Comparison of ENCODE assay signal across 18 cellular contexts in the genomic region with DNA sequence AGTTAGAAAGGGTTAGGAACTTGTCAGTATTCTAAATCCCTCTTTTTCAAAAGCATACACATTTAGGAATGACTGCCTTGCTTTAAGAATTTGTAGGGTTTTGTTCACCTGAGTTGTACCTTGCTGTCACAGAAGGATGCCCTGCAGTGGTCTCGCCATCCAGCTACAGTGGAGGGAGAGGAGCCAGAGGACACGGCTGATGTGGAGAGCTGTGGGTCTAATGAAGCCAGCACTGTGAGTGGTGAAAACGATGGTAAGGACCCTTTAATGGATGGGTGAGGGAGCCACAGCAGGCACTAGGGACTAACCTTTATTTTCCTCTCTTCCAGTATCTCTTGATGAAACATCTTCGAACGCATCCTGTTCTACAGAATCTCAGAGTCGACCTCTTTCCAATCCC.
DNase-seq lines count a peak whose midpoint lies in the region; ATAC-seq and TF ChIP-seq lines count a peak whose summit lies in the region.
"Had no signal": no experiment of that assay in that cellular context is flagged by ENCODE, and none has a peak within 500 bp of the region (broad histone marks: within the 10 kb centered on the region; RNA-seq: fewer than 3 reads in every experiment).

No MANE protein-coding gene starts in this region.

- POLR2A ChIA-PET in naive thymus-derived CD8-positive, alpha-beta T cell (lab: Charles Lee), result interaction anchor here (1.0 kb wide), 1 partner anchor 61 kb away, joined by 6 read pairs; no protein-coding TSS in a partner anchor

- TF ChIP-seq EP300 in suprapubic skin (IDR thresholded peaks at IDR 0.05), result no peak

- H3K27ac ChIP-seq in suprapubic skin, result no peak overlapping the region
- H3K27ac ChIP-seq: BLaER1 treated with 17β-estradiol and CSF1 and Interleukin-3, amounts not matched to agents 10 nM and 100 nM had no signal

- no peak overlapping the region for H3K4me3 Mint-ChIP-seq in activated T-helper 1 cell treated with anti-CD3 and anti-CD28 coated beads, Interleukin-12 subunit alpha, Interleukin-12 subunit beta, Interleukin-2, Interleukin-4 antibody, amounts not matched to agents 30 ng/mL and 10 ng/mL and 1 ng/mL, durations not matched to agents 14 hours and 24 hours and 36 hours
- no peak overlapping the region for H3K4me3 Mint-ChIP-seq in naive thymus-derived CD8-positive, alpha-beta T cell

- no peaks in the 10 kb centered on the region for H3K9me3 ChIP-seq in suprapubic skin
- H3K9me3 ChIP-seq: BLaER1 treated with 17β-estradiol and CSF1 and Interleukin-3, amounts not matched to agents 10 nM and 100 nM; HAP-1; MG63 had no signal

- in situ Hi-C loops in GM13976 (cut with MboI; ENCODE audit: low sequenced_read_pairs, unreplicated experiment), result no loop called here

- TF ChIP-seq CTCF in GM13976 (IDR thresholded peaks at IDR 0.05; ENCODE audit: borderline replicate concordance, control extremely low read depth, extremely low read depth, insufficient read depth, missing control alignments) (no peak), suprapubic skin (IDR thresholded peaks at IDR 0.05) (no peak)

- no peak for TF ChIP-seq POLR2A in suprapubic skin (IDR thresholded peaks at IDR 0.05)

- H3K27me3 ChIP-seq in suprapubic skin, result no peaks in the 10 kb centered on the region
- H3K27me3 ChIP-seq: BLaER1 treated with 17β-estradiol and CSF1 and Interleukin-3, amounts not matched to agents 10 nM and 100 nM; MG63 had no signal

- peaks cover 5% of the 10 kb centered on the region for H3K4me1 Mint-ChIP-seq in activated T-helper 1 cell treated with anti-CD3 and anti-CD28 coated beads, Interleukin-12 subunit alpha, Interleukin-12 subunit beta, Interleukin-2, Interleukin-4 antibody, amounts not matched to agents 30 ng/mL and 10 ng/mL and 1 ng/mL, durations not matched to agents 14 hours and 24 hours and 36 hours (ENCODE audit: low read depth)
- peaks cover 6 to 24% (median 16%) of the 10 kb centered on the region in 4 donors for H3K4me1 Mint-ChIP-seq in naive thymus-derived CD8-positive, alpha-beta T cell

- H3K4me1 ChIP-seq in suprapubic skin, result no peaks in the 10 kb centered on the region
- H3K4me1 ChIP-seq: BLaER1 treated with 17β-estradiol and CSF1 and Interleukin-3, amounts not matched to agents 10 nM and 100 nM; HAP-1 had no signal

- intact Hi-C loops in activated T-helper 1 cell treated with anti-CD3 and anti-CD28 coated beads, Interleukin-12 subunit alpha, Interleukin-12 subunit beta, Interleukin-2, Interleukin-4 antibody, amounts not matched to agents 30 ng/mL and 10 ng/mL and 1 ng/mL, durations not matched to agents 14 hours and 24 hours and 36 hours (cut with micrococcal nuclease), result no loop called here

- peaks cover 49% of the 10 kb centered on the region for H3K36me3 ChIP-seq in suprapubic skin

- peaks cover 20 to 29% of the 10 kb centered on the region in 2 donors for H3K36me3 Mint-ChIP-seq in activated naive CD4-positive, alpha-beta T cell treated with anti-CD3 and anti-CD28 coated beads, Interleukin-2, amount 50 U/mL, for 72 hours
- peaks cover 54% of the 10 kb centered on the region for H3K36me3 Mint-ChIP-seq in activated T-helper 1 cell treated with anti-CD3 and anti-CD28 coated beads, Interleukin-12 subunit alpha, Interleukin-12 subunit beta, Interleukin-2, Interleukin-4 antibody, amounts not matched to agents 30 ng/mL and 10 ng/mL and 1 ng/mL, durations not matched to agents 14 hours and 24 hours and 36 hours (ENCODE audit: low read depth)
- peaks cover 4 to 64% (median 18%) of the 10 kb centered on the region in 3 donors for H3K36me3 Mint-ChIP-seq in naive thymus-derived CD8-positive, alpha-beta T cell

- 89% methylated on average over 6 of the region's 6 CpGs for WGBS in suprapubic skin

- no peak for ATAC-seq in activated naive CD4-positive, alpha-beta T cell treated with anti-CD3 and anti-CD28 coated beads, Interleukin-2, amount 50 U/mL, for 72 hours
- no peak for ATAC-seq in naive thymus-derived CD8-positive, alpha-beta T cell
- no peak for ATAC-seq in GM18870 (IDR thresholded peaks at IDR 0.05; ENCODE audit: unreplicated experiment)
- ATAC-seq: Panc1, Right ventricle myocardium inferior had no signal

- no peak for DNase-seq in activated naive CD4-positive, alpha-beta T cell treated with anti-CD3 and anti-CD28 coated beads, Interleukin-2, amount 50 U/mL, for 72 hours (ENCODE audit: low spot score in 2 of 2)
- DNase-seq in activated naive CD4-positive, alpha-beta T cell treated with Interleukin-2 at 50 U/mL for 16 hours, result no peak
- DNase-seq in GM13976 (ENCODE audit: low spot score), result peak; percentile 5
- DNase-seq in activated T-helper 1 cell treated with anti-CD3 and anti-CD28 coated beads, Interleukin-12 subunit alpha, Interleukin-12 subunit beta, Interleukin-2, Interleukin-4 antibody, amounts not matched to agents 30 ng/mL and 10 ng/mL and 1 ng/mL, durations not matched to agents 14 hours and 24 hours and 36 hours (ENCODE audit: low spot score), result no peak
- no peak for DNase-seq in naive thymus-derived CD8-positive, alpha-beta T cell
- no peak for DNase-seq in H4 (ENCODE audit: low spot score)
- DNase-seq in suprapubic skin (ENCODE audit: low spot score in 2 of 2), result no peak
- DNase-seq: DMS79, Kasumi-1, MG63, NCI-H1092, NCI-H2081 treated with DMSO at 0.1 percent for 48 hours, NCI-H446 treated with DMSO at 0.1 percent for 48 hours had no signal

- H3K27ac Mint-ChIP-seq in activated naive CD4-positive, alpha-beta T cell treated with anti-CD3 and anti-CD28 coated beads, Interleukin-2, amount 50 U/mL, for 72 hours, result peak overlapping the region; percentile 52 to 82
- H3K27ac Mint-ChIP-seq in activated T-helper 1 cell treated with anti-CD3 and anti-CD28 coated beads, Interleukin-12 subunit alpha, Interleukin-12 subunit beta, Interleukin-2, Interleukin-4 antibody, amounts not matched to agents 30 ng/mL and 10 ng/mL and 1 ng/mL, durations not matched to agents 14 hours and 24 hours and 36 hours, result peak overlapping the region; percentile 31
- peak overlapping the region in 6 of 10 donors; percentile 22 to 75 (median 36) for H3K27ac Mint-ChIP-seq in naive thymus-derived CD8-positive, alpha-beta T cell

- H3K9me3 Mint-ChIP-seq in activated naive CD4-positive, alpha-beta T cell treated with anti-CD3 and anti-CD28 coated beads, Interleukin-2, amount 50 U/mL, for 72 hours, result peaks cover 0 to 4% of the 10 kb centered on the region in 2 donors
- no peaks in the 10 kb centered on the region for H3K9me3 Mint-ChIP-seq in activated T-helper 1 cell treated with anti-CD3 and anti-CD28 coated beads, Interleukin-12 subunit alpha, Interleukin-12 subunit beta, Interleukin-2, Interleukin-4 antibody, amounts not matched to agents 30 ng/mL and 10 ng/mL and 1 ng/mL, durations not matched to agents 14 hours and 24 hours and 36 hours
- no peaks in the 10 kb centered on the region for H3K9me3 Mint-ChIP-seq in naive thymus-derived CD8-positive, alpha-beta T cell

- no peaks in the 10 kb centered on the region for H3K27me3 Mint-ChIP-seq in activated T-helper 1 cell treated with anti-CD3 and anti-CD28 coated beads, Interleukin-12 subunit alpha, Interleukin-12 subunit beta, Interleukin-2, Interleukin-4 antibody, amounts not matched to agents 30 ng/mL and 10 ng/mL and 1 ng/mL, durations not matched to agents 14 hours and 24 hours and 36 hours (ENCODE audit: insufficient read depth)
- no peaks in the 10 kb centered on the region for H3K27me3 Mint-ChIP-seq in naive thymus-derived CD8-positive, alpha-beta T cell

- no peak overlapping the region for H3K4me3 ChIP-seq in suprapubic skin
- H3K4me3 ChIP-seq: BLaER1 treated with 17β-estradiol and CSF1 and Interleukin-3, amounts not matched to agents 10 nM and 100 nM; HAP-1; MG63 had no signal
